Comparison of ENCODE assay signal across 15 cellular contexts in genomic region chr4:67576538-67576937, GRCh38. TPM values are rescaled to one million over a fixed set of nuclear protein-coding genes. Genes with fewer than 3 reads are reported as not detected.
DNase-seq lines count a peak whose midpoint lies in the region; ATAC-seq and TF ChIP-seq lines count a peak whose summit lies in the region.
"Had no signal": no experiment of that assay in that cellular context is flagged by ENCODE, and none has a peak within 500 bp of the region (broad histone marks: within the 10 kb centered on the region; RNA-seq: fewer than 3 reads in every experiment).

No MANE protein-coding gene starts in this region.

- TF ChIP-seq EP300 in upper lobe of left lung (IDR thresholded peaks at IDR 0.05), result no peak

- peak overlapping the region in 4 of 7 donors; percentile 22 to 49 (median 36) for H3K27ac Mint-ChIP-seq in CD4-positive, alpha-beta memory T cell
- H3K27ac Mint-ChIP-seq in IgD-negative memory B cell, result peak overlapping the region; percentile 76 to 97 (median 96)

- H3K9me3 ChIP-seq in CD4-positive, alpha-beta memory T cell (ENCODE audit: control insufficient read depth in 1 of 2, low read length in 2 of 2), result no peaks in the 10 kb centered on the region
- H3K9me3 ChIP-seq in upper lobe of left lung, result no peaks in the 10 kb centered on the region
- H3K9me3 ChIP-seq: testis had no signal

- ATAC-seq in GM18907 (IDR thresholded peaks at IDR 0.05; ENCODE audit: unreplicated experiment), result peak; percentile 30
- ATAC-seq in HG02852 (IDR thresholded peaks at IDR 0.05; ENCODE audit: unreplicated experiment), result peak; percentile 44
- ATAC-seq in upper lobe of left lung (ENCODE audit: low FRiP score in 2 of 2), result no peak

- peaks cover 0 to 2% of the 10 kb centered on the region in 2 donors for H3K36me3 Mint-ChIP-seq in CD4-positive, alpha-beta memory T cell
- H3K36me3 Mint-ChIP-seq in IgD-negative memory B cell, result peaks cover 16% of the 10 kb centered on the region

- CTCF ChIA-PET in CD4-positive, alpha-beta memory T cell (lab: Charles Lee; ENCODE audit: partially characterized antibody), result interaction anchor here (0.9 to 1.0 kb wide), 2 partner anchors 9 to 11 kb away, joined by 3 read pairs; no protein-coding TSS in a partner anchor

- H3K36me3 ChIP-seq in CD4-positive, alpha-beta memory T cell (ENCODE audit: insufficient read depth, low read length), result no peaks in the 10 kb centered on the region
- no peaks in the 10 kb centered on the region for H3K36me3 ChIP-seq in upper lobe of left lung
- H3K36me3 ChIP-seq: WERI-Rb-1 had no signal

- no peak for DNase-seq in CD4-positive, alpha-beta memory T cell
- DNase-seq in lower leg skin (ENCODE audit: low spot score in 2 of 2), result no peak
- DNase-seq in anterior cingulate cortex (lab: John Stamatoyannopoulos, UW), result no peak
- DNase-seq in upper lobe of left lung, result no peak
- no peak for DNase-seq in activated T-cell treated with anti-CD3 and anti-CD28 coated beads for 4 hours
- DNase-seq: activated naive CD4-positive, alpha-beta T cell; effector CD8-positive, alpha-beta T cell; H9; mammary epithelial cell; testis; WERI-Rb-1 had no signal

- H3K4me1 Mint-ChIP-seq in CD4-positive, alpha-beta memory T cell, result peaks cover 26 to 45% (median 39%) of the 10 kb centered on the region in 4 donors
- peaks cover 51 to 60% (median 55%) of the 10 kb centered on the region in 3 donors for H3K4me1 Mint-ChIP-seq in IgD-negative memory B cell

- no peak for TF ChIP-seq POLR2A in lower leg skin (IDR thresholded peaks at IDR 0.05)
- TF ChIP-seq POLR2A in upper lobe of left lung (IDR thresholded peaks at IDR 0.05), result no peak

- H3K9me3 Mint-ChIP-seq in CD4-positive, alpha-beta memory T cell, result no peaks in the 10 kb centered on the region
- H3K9me3 Mint-ChIP-seq in IgD-negative memory B cell, result no peaks in the 10 kb centered on the region
- H3K9me3 Mint-ChIP-seq: H9 had no signal

- peaks cover 10% of the 10 kb centered on the region for H3K4me1 ChIP-seq in CD4-positive, alpha-beta memory T cell (ENCODE audit: insufficient read depth, low read length)
- no peaks in the 10 kb centered on the region for H3K4me1 ChIP-seq in upper lobe of left lung
- H3K4me1 ChIP-seq: testis had no signal

- H3K4me3 ChIP-seq in CD4-positive, alpha-beta memory T cell (ENCODE audit: low read length in 2 of 2), result no peak overlapping the region
- no peak overlapping the region for H3K4me3 ChIP-seq in lower leg skin (ENCODE audit: low read depth, poor library complexity, severe bottlenecking)
- H3K4me3 ChIP-seq in upper lobe of left lung, result no peak overlapping the region
- H3K4me3 ChIP-seq: testis had no signal

- no peaks in the 10 kb centered on the region for H3K27me3 ChIP-seq in CD4-positive, alpha-beta memory T cell (ENCODE audit: insufficient read depth, low read length)
- no peaks in the 10 kb centered on the region for H3K27me3 ChIP-seq in upper lobe of left lung
- H3K27me3 ChIP-seq: testis had no signal

- peak overlapping the region in 1 of 8 donors; percentile 6 for H3K4me3 Mint-ChIP-seq in CD4-positive, alpha-beta memory T cell
- peak overlapping the region in 2 of 4 donors; percentile 29 to 86 for H3K4me3 Mint-ChIP-seq in IgD-negative memory B cell
- H3K4me3 Mint-ChIP-seq: H9 had no signal

- H3K27ac ChIP-seq in CD4-positive, alpha-beta memory T cell (ENCODE audit: low read depth, low read length), result no peak overlapping the region
- H3K27ac ChIP-seq in upper lobe of left lung, result no peak overlapping the region
- H3K27ac ChIP-seq: RWPE1, testis, WERI-Rb-1 had no signal

- intact Hi-C loops in CD4-positive, alpha-beta memory T cell (cut with micrococcal nuclease), result no loop called here
- intact Hi-C loops in lower leg skin (cut with DNase I; ENCODE audit: low total_unique reads), result no loop called here

- 96 to 97% methylated on average over 1 of the region's 1 CpG for WGBS in lower leg skin, 2 donors
- 86 to 90% methylated on average over 1 of the region's 1 CpG for WGBS in upper lobe of left lung, 2 donors

- POLR2A ChIA-PET in CD4-positive, alpha-beta memory T cell (lab: Charles Lee; ENCODE audit: partially characterized antibody), result interaction anchor here (0.8 kb wide), 1 partner anchor 303 kb away, joined by 3 read pairs; no protein-coding TSS in a partner anchor

- no peak for TF ChIP-seq CTCF in lower leg skin (IDR thresholded peaks at IDR 0.05)
- TF ChIP-seq CTCF in upper lobe of left lung (IDR thresholded peaks at IDR 0.05), result no peak

- no peaks in the 10 kb centered on the region for H3K27me3 Mint-ChIP-seq in CD4-positive, alpha-beta memory T cell
- H3K27me3 Mint-ChIP-seq in IgD-negative memory B cell, result no peaks in the 10 kb centered on the region

RNA-seq across cellular contexts. Expression of gene STAP1, which starts 18.0 kb away (rescaled TPM):
- total RNA-seq in CD4-positive, alpha-beta memory T cell, result 1 to 10 TPM; 3.6 to 3.9 TPM
- polyA plus RNA-seq in CD4-positive, alpha-beta memory T cell, result 1 to 10 TPM; 2.8 to 3.7 TPM
- 110 TPM for polyA plus RNA-seq in IgD-negative memory B cell
- total RNA-seq in lower leg skin (not detected), upper lobe of left lung (1 to 10 TPM in 3 of 6 donors, under 1 TPM in 1, not detected in 2; 0.89 to 2.7 (median 1.7) TPM)
- total RNA-seq: H9, mammary epithelial cell had no signal
- polyA plus RNA-seq: mammary epithelial cell had no signal

RNA-seq across cellular contexts. Expression of gene CENPC, which starts 31.2 kb away (rescaled TPM):
- total RNA-seq in CD4-positive, alpha-beta memory T cell, result 10 to 100 TPM; 64.0 to 69.1 TPM
- 10 to 100 TPM; 15.2 to 23.8 TPM for polyA plus RNA-seq in CD4-positive, alpha-beta memory T cell
- 18.7 TPM for polyA plus RNA-seq in IgD-negative memory B cell
- total RNA-seq in lower leg skin (10 to 100 TPM; 18.9 to 39.6 (median 24.0) TPM), upper lobe of left lung (10 to 100 TPM; 13.6 to 75.4 (median 18.5) TPM)

Comparison
In these comparisons a context has a peak if more than half of its experiments do, and no peak if none do; other contexts are left out.
1. ATAC-seq: peak in GM18907 (single experiment) and HG02852 (single experiment); none in upper lobe of left lung (0 of 2).